Comparison of ENCODE assay signal across 12 cellular contexts in genomic region chr4:57043304-57044251, GRCh38.
DNase-seq lines count a peak whose midpoint lies in the region; ATAC-seq, FAIRE-seq and TF ChIP-seq lines count a peak whose summit lies in the region.
"Had no signal": no experiment of that assay in that cellular context is flagged by ENCODE, and none has a peak within 500 bp of the region (broad histone marks: within the 10 kb centered on the region; RNA-seq: fewer than 3 reads in every experiment).

No MANE protein-coding gene starts in this region.

- no peak for TF ChIP-seq EP300 in HepG2 (IDR thresholded peaks at IDR 0.05; ENCODE audit: low read depth in 2 of 2, low read length in 2 of 2)
- TF ChIP-seq EP300 in HepG2 (CRISPR knock-in tag; IDR thresholded peaks at IDR 0.05; ENCODE audit: borderline replicate concordance): no peak

- no peak overlapping the region for H3K4me3 ChIP-seq in HEK293 (ENCODE audit: low read depth, low read length)
- H3K4me3 ChIP-seq in coronary artery: peak overlapping the region; percentile 49
- H3K4me3 ChIP-seq in HepG2 (replicated peaks in 1 of 3; ENCODE audit: insufficient read depth in 1 of 3, low read depth in 2 of 3, low read length in 3 of 3): no peak overlapping the region
- peak overlapping the region in 1 of 2 donors; percentile 7 for H3K4me3 ChIP-seq in stomach smooth muscle (ENCODE audit: low read length in 2 of 2)
- H3K4me3 ChIP-seq: PC-9 had no signal

- peak; percentile 32; the same call in 2 of the 3 replicates for ATAC-seq in HepG2
- no peak for ATAC-seq in stimulated activated memory B cell treated with anti-CD40 and anti-IgM and Interleukin-4, amounts not matched to agents 10 μg/mL and 1 μg/mL and 100 μg/mL, for 72 hours

- H3K9me3 Mint-ChIP-seq in stimulated activated memory B cell treated with anti-CD40 and anti-IgM and Interleukin-4, amounts not matched to agents 10 μg/mL and 1 μg/mL and 100 μg/mL, for 72 hours: peaks cover 6% of the 10 kb centered on the region
- H3K9me3 Mint-ChIP-seq: activated CD4-positive, alpha-beta memory T cell treated with anti-CD3 and anti-CD28 coated beads, Interleukin-2, amount 10 ng/mL, durations not matched to agents 7 days and 5 days had no signal

- no peak overlapping the region for H2AFZ ChIP-seq in HepG2 (ENCODE audit: low read length)
- H2AFZ ChIP-seq: PC-9 had no signal

- H4K20me1 ChIP-seq in HepG2 (ENCODE audit: insufficient read depth, low read length): no peaks in the 10 kb centered on the region

- H3K27me3 Mint-ChIP-seq in stimulated activated memory B cell treated with anti-CD40 and anti-IgM and Interleukin-4, amounts not matched to agents 10 μg/mL and 1 μg/mL and 100 μg/mL, for 72 hours: peaks cover 28% of the 10 kb centered on the region

- no peaks in the 10 kb centered on the region for H3K36me3 ChIP-seq in HEK293 (ENCODE audit: control insufficient read depth in 2 of 2, insufficient read depth in 1 of 2, low read length in 2 of 2)
- no peaks in the 10 kb centered on the region for H3K36me3 ChIP-seq in HepG2 (replicated peaks in 1 of 2; ENCODE audit: control insufficient read depth in 1 of 2, insufficient read depth in 2 of 2, low read length in 2 of 2)
- peaks cover 0 to 7% of the 10 kb centered on the region in 2 donors for H3K36me3 ChIP-seq in stomach smooth muscle (ENCODE audit: control insufficient read depth in 2 of 2, insufficient read depth in 2 of 2, low read length in 2 of 2)

- no peaks in the 10 kb centered on the region for H3K79me2 ChIP-seq in HepG2 (ENCODE audit: insufficient read depth, low read length)

- H3K27me3 ChIP-seq in HepG2 (ENCODE audit: control insufficient read depth in 1 of 2, insufficient read depth in 2 of 2, low read length in 2 of 2) (no peaks in the 10 kb centered on the region; a peak in 1 of 5 replicates), stomach smooth muscle (ENCODE audit: control insufficient read depth in 1 of 2, insufficient read depth in 2 of 2, low read length in 2 of 2) (no peaks in the 10 kb centered on the region)

- H3K9ac ChIP-seq in HepG2 (ENCODE audit: insufficient read depth, low read depth, low read length) (no peak overlapping the region), stomach smooth muscle (ENCODE audit: low read length in 2 of 2) (no peak overlapping the region)

- no peaks in the 10 kb centered on the region for H3K4me1 ChIP-seq in HEK293 (ENCODE audit: control insufficient read depth, insufficient read depth, low read length)
- H3K4me1 ChIP-seq in HepG2 (ENCODE audit: insufficient read depth, low read length): no peaks in the 10 kb centered on the region
- H3K4me1 ChIP-seq in stomach smooth muscle (ENCODE audit: control insufficient read depth, insufficient read depth, low read length): peaks cover 27% of the 10 kb centered on the region

- WGBS in HepG2 (ENCODE audit: low lambda C conversion rate): 0% methylated on average over 4 of the region's 6 CpGs

- TF ChIP-seq RAD21 in HepG2 (CRISPR knock-in tag; IDR thresholded peaks at IDR 0.05): no peak

- DNase-seq in coronary artery (ENCODE audit: low spot score) (no peak), HepG2 (ENCODE audit: low spot score) (no peak), D341Med (ENCODE audit: low spot score) (no peak), DMS153 (lab: John Stamatoyannopoulos, UW) (no peak), NCI-H69 (lab: John Stamatoyannopoulos, UW) (no peak)
- DNase-seq: activated CD4-positive, alpha-beta memory T cell treated with anti-CD3 and anti-CD28 coated beads, Interleukin-2, amount 10 ng/mL, durations not matched to agents 7 days and 5 days; cerebellar nuclear complex; kidney glomerular epithelial cell; PC-9 had no signal

- TF ChIP-seq POLR2A in HepG2 (IDR thresholded peaks at IDR 0.05; ENCODE audit: insufficient read depth in 1 of 2, low read depth in 2 of 2, low read length in 2 of 2): no peak

- CTCF ChIA-PET in HEK293 (lab: Yijun Ruan, JAX): interaction anchor here (1.4 to 1.5 kb wide), 2 partner anchors 119 to 147 kb away, joined by 3 read pairs; no protein-coding TSS in a partner anchor
- CTCF ChIA-PET in HepG2 (lab: Yijun Ruan, JAX; ENCODE audit: low intra/inter-chr PET ratio, low total read pairs): no interaction called here

- BruUV-seq in HepG2 (replicated peaks; lab: Mats Ljungman, UMichigan): no TSS peak

- FAIRE-seq in HepG2 (lab: Jason Lieb, UNC): no peak

- H3K27ac Mint-ChIP-seq in stimulated activated memory B cell treated with anti-CD40 and anti-IgM and Interleukin-4, amounts not matched to agents 10 μg/mL and 1 μg/mL and 100 μg/mL, for 72 hours: no peak overlapping the region
- H3K27ac Mint-ChIP-seq: activated CD4-positive, alpha-beta memory T cell treated with anti-CD3 and anti-CD28 coated beads, Interleukin-2, amount 10 ng/mL, durations not matched to agents 7 days and 5 days had no signal

- no peak overlapping the region for H3K4me3 Mint-ChIP-seq in stimulated activated memory B cell treated with anti-CD40 and anti-IgM and Interleukin-4, amounts not matched to agents 10 μg/mL and 1 μg/mL and 100 μg/mL, for 72 hours
- H3K4me3 Mint-ChIP-seq: activated CD4-positive, alpha-beta memory T cell treated with anti-CD3 and anti-CD28 coated beads, Interleukin-2, amount 10 ng/mL, durations not matched to agents 7 days and 5 days had no signal

- H3K4me1 Mint-ChIP-seq in stimulated activated memory B cell treated with anti-CD40 and anti-IgM and Interleukin-4, amounts not matched to agents 10 μg/mL and 1 μg/mL and 100 μg/mL, for 72 hours: no peaks in the 10 kb centered on the region
- H3K4me1 Mint-ChIP-seq: activated CD4-positive, alpha-beta memory T cell treated with anti-CD3 and anti-CD28 coated beads, Interleukin-2, amount 10 ng/mL, durations not matched to agents 7 days and 5 days had no signal

- TF ChIP-seq CTCF in HEK293 (tag by site-specific recombination; IDR thresholded peaks at IDR 0.05): no peak
- no peak for TF ChIP-seq CTCF in coronary artery (IDR thresholded peaks at IDR 0.05)
- no peak for TF ChIP-seq CTCF in HepG2 (CRISPR knock-in tag; IDR thresholded peaks at IDR 0.05)

- H3K4me2 ChIP-seq in HepG2 (ENCODE audit: low read depth, low read length): no peak overlapping the region
- H3K4me2 ChIP-seq: PC-9 had no signal

- H3K9me3 ChIP-seq in HEK293 (ENCODE audit: control insufficient read depth, insufficient read depth, low read depth, low read length): no peaks in the 10 kb centered on the region
- no peaks in the 10 kb centered on the region for H3K9me3 ChIP-seq in HepG2 (ENCODE audit: low read length)
- H3K9me3 ChIP-seq in stomach smooth muscle (ENCODE audit: control insufficient read depth in 2 of 2, low read length in 2 of 2): no peaks in the 10 kb centered on the region

- in situ Hi-C loops in HepG2 (cut with HindIII; ENCODE audit: extremely low pct_ligation_motif_present, low pct_unique_long_range_greater_than_20kb): loop anchor here (5.0 kb wide), 1 partner anchor 114 kb away; no protein-coding TSS in a partner anchor

- intact Hi-C loops in HepG2 (cut with micrococcal nuclease; ENCODE audit: unreplicated experiment): no loop called here

- no peaks in the 10 kb centered on the region for H3K36me3 Mint-ChIP-seq in stimulated activated memory B cell treated with anti-CD40 and anti-IgM and Interleukin-4, amounts not matched to agents 10 μg/mL and 1 μg/mL and 100 μg/mL, for 72 hours

- POLR2A ChIA-PET in HEK293 (lab: Yijun Ruan, JAX): no interaction called here
- POLR2A ChIA-PET in HepG2 (lab: Yijun Ruan, JAX): interaction anchor here (1.0 kb wide), 1 partner anchor 9 kb away, joined by 4 read pairs; no protein-coding TSS in a partner anchor

- H3K27ac ChIP-seq in HEK293 (ENCODE audit: extremely low read depth, low read depth, low read length) (no peak overlapping the region), coronary artery (peak overlapping the region; percentile 83 to 95), HepG2 (ENCODE audit: extremely low read length, insufficient read depth, low read length) (no peak overlapping the region), stomach smooth muscle (ENCODE audit: low read length) (peak overlapping the region; percentile 56)
- H3K27ac ChIP-seq: PC-9 had no signal

TF ChIP-seq in HEK293, 187 proteins besides CTCF, POLR2A, EP300 and RAD21 (continues in another document):
- TF ChIP-seq ZFHX2 (tag by site-specific recombination; conservative IDR thresholded peaks at IDR 0.05): 0 out of 2 replicates have a peak, but pooled peaks have one; percentile 15

TF ChIP-seq in HepG2, 621 proteins besides CTCF, POLR2A, EP300 and RAD21:
- no peak for TF ChIP-seq NFKBIZ (CRISPR knock-in tag; IDR thresholded peaks at IDR 0.05)
- TF ChIP-seq ZNF33A (CRISPR knock-in tag; IDR thresholded peaks at IDR 0.05; ENCODE audit: borderline replicate concordance): no peak
- TF ChIP-seq FOXA1 (IDR thresholded peaks at IDR 0.05): no peak
- TF ChIP-seq FOXA1 (CRISPR knock-in tag; IDR thresholded peaks at IDR 0.05): no peak
- TF ChIP-seq KDM5B (CRISPR knock-in tag; IDR thresholded peaks at IDR 0.05; ENCODE audit: borderline replicate concordance): no peak
- no peak for TF ChIP-seq HOXD1 (CRISPR knock-in tag; IDR thresholded peaks at IDR 0.05)
- no peak for TF ChIP-seq ZNF547 (CRISPR knock-in tag; IDR thresholded peaks at IDR 0.05)
- TF ChIP-seq NONO (IDR thresholded peaks at IDR 0.05): no peak
- no peak for TF ChIP-seq NONO (CRISPR knock-in tag; conservative IDR thresholded peaks at IDR 0.05)
- TF ChIP-seq PRMT3 (CRISPR knock-in tag; IDR thresholded peaks at IDR 0.05; ENCODE audit: borderline replicate concordance, low read depth): no peak

Comparison
In these comparisons a context has a peak if more than half of its experiments do, and no peak if none do; other contexts are left out.
1. H3K27ac ChIP-seq: peak in coronary artery (2 of 2) and stomach smooth muscle (single experiment); none in HEK293 (single experiment) and HepG2 (single experiment).
2. Of the 63 proteins assayed by ChIP-seq in both HepG2 and HEK293: peak only in HepG2: none; only in HEK293: PRDM10; in both: none; in neither: 62.